ENCODE assay signal across 19 cellular contexts in genomic region chr16:61654962-61655361, GRCh38.
"Had no signal": no experiment of that assay in that cellular context is flagged by ENCODE, and none has a peak within 500 bp of the region (broad histone marks: within the 10 kb centered on the region; RNA-seq: fewer than 3 reads in every experiment).

No MANE protein-coding gene starts in this region.

- H3K36me3 ChIP-seq: ascending aorta, breast epithelium, esophagus muscularis mucosa, lower lobe of right lung, vagina, WERI-Rb-1 had no signal

- H3K9me3 ChIP-seq: ascending aorta, breast epithelium, esophagus muscularis mucosa, lower lobe of right lung, vagina had no signal

- H3K36me3 Mint-ChIP-seq: activated naive CD4-positive, alpha-beta T cell treated with anti-CD3 and anti-CD28 coated beads, Interleukin-2, amount 50 U/mL, for 24 hours had no signal

- H3K4me3 ChIP-seq: ascending aorta, breast epithelium, esophagus muscularis mucosa, lower lobe of right lung, vagina had no signal

- H3K4me1 ChIP-seq: ascending aorta, breast epithelium, esophagus muscularis mucosa, lower lobe of right lung, vagina had no signal

- DNase-seq: activated CD4-positive, alpha-beta T cell treated with anti-CD3 and anti-CD28 coated beads, Interleukin-2, amount 50 U/mL, for 48 hours; activated gamma-delta T cell; cortex of kidney; effector CD8-positive, alpha-beta T cell; islet precursor cell; left colon; lower lobe of right lung; nephron progenitor cell; stimulated activated CD4-positive, alpha-beta T cell treated with anti-CD3 and anti-CD28 coated beads, Interleukin-1b, Interleukin-23, amount 100 ng/mL, for 48 hours; T-helper 2 cell; trophoblast cell; WERI-Rb-1 had no signal

- H3K27me3 ChIP-seq: ascending aorta, breast epithelium, esophagus muscularis mucosa, vagina had no signal

- H3K27ac ChIP-seq: ascending aorta, breast epithelium, esophagus muscularis mucosa, lower lobe of right lung, vagina, WERI-Rb-1 had no signal

- H3K4me3 Mint-ChIP-seq: activated naive CD4-positive, alpha-beta T cell treated with anti-CD3 and anti-CD28 coated beads, Interleukin-2, amount 50 U/mL, for 24 hours; nephron progenitor cell; stimulated activated naive CD8-positive, alpha-beta T cell treated with anti-CD3 and anti-CD28 coated beads, Interleukin-15, Interleukin-2, amounts not matched to agents 100 ng/mL and 50 ng/mL, for 24 hours had no signal

- FAIRE-seq: endothelial cell of umbilical vein had no signal

- H3K9me3 Mint-ChIP-seq: nephron progenitor cell had no signal

- ATAC-seq: left colon, lower lobe of right lung had no signal

- H3K27me3 Mint-ChIP-seq: activated naive CD4-positive, alpha-beta T cell treated with anti-CD3 and anti-CD28 coated beads, Interleukin-2, amount 50 U/mL, for 24 hours; stimulated activated naive CD8-positive, alpha-beta T cell treated with anti-CD3 and anti-CD28 coated beads, Interleukin-15, Interleukin-2, amounts not matched to agents 100 ng/mL and 50 ng/mL, for 24 hours had no signal

- H3K4me1 Mint-ChIP-seq: activated naive CD4-positive, alpha-beta T cell treated with anti-CD3 and anti-CD28 coated beads, Interleukin-2, amount 50 U/mL, for 24 hours; nephron progenitor cell had no signal

- H3K27ac Mint-ChIP-seq: activated naive CD4-positive, alpha-beta T cell treated with anti-CD3 and anti-CD28 coated beads, Interleukin-2, amount 50 U/mL, for 24 hours; nephron progenitor cell; stimulated activated naive CD8-positive, alpha-beta T cell treated with anti-CD3 and anti-CD28 coated beads, Interleukin-15, Interleukin-2, amounts not matched to agents 100 ng/mL and 50 ng/mL, for 24 hours had no signal
